In the genomic region with DNA sequence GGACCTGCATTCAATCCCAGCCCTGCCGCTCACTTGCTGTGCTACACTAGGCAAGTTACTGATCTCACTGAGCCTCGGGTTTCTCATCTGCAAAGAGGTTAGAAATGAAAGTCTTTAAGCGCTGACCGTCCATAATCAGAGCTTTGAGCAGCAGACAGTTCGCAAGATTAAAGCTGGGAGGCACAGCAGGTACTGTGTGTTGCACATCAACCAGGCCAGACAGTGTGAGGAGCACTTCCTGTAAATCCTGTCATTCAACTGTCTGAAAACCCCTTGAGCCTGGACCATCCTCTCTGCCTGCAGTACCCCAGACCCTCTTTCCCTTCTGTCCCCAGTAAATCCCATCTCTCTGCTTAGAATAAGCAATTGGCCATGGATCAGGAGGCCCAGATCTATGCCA, we compare ENCODE assay signal across 29 cellular contexts. TPM values are rescaled to one million over a fixed set of nuclear protein-coding genes. Genes with fewer than 3 reads are reported as not detected.
"Had no signal": no experiment of that assay in that cellular context is flagged by ENCODE, and none has a peak within 500 bp of the region (broad histone marks: within the 10 kb centered on the region; RNA-seq: fewer than 3 reads in every experiment).

No MANE protein-coding gene starts in this region.

- H3K27ac Mint-ChIP-seq: dendritic cell treated with granulocyte-macrophage colony-stimulating factor and Interleukin-4, amounts not matched to agents 40 ng/mL and 50 ng/mL, for 4 days; effector memory CD8-positive, alpha-beta T cell; immature natural killer cell; memory B cell; mesothelial cell of epicardium; natural killer cell; stimulated activated naive B cell treated with anti-CD40 and anti-IgM and Interleukin-4, amounts not matched to agents 10 μg/mL and 1 μg/mL and 100 μg/mL, for 72 hours had no signal

- H3K4me3 ChIP-seq: esophagus squamous epithelium, gastroesophageal sphincter, left ventricle myocardium inferior, lower lobe of right lung, psoas muscle, spleen, stomach, thoracic aorta, transverse colon had no signal

- H3K4me1 Mint-ChIP-seq: immature natural killer cell; memory B cell; mesothelial cell of epicardium; natural killer cell; stimulated activated naive B cell treated with anti-CD40 and anti-IgM and Interleukin-4, amounts not matched to agents 10 μg/mL and 1 μg/mL and 100 μg/mL, for 72 hours had no signal

- H3K36me3 ChIP-seq: esophagus squamous epithelium, gastroesophageal sphincter, left ventricle myocardium inferior, lower lobe of right lung, spleen, stomach, thoracic aorta, transverse colon had no signal

- H3K27me3 ChIP-seq: gastroesophageal sphincter, transverse colon had no signal

- DNase-seq: effector memory CD8-positive, alpha-beta T cell; esophagus squamous epithelium; foreskin fibroblast; immature natural killer cell; left cardiac atrium; left ventricle myocardium inferior; lower lobe of right lung; natural killer cell; retina; stimulated activated CD4-positive, alpha-beta T cell treated with anti-CD3 and anti-CD28 coated beads, Interleukin-15, amount 100 ng/mL, for 24 hours; stimulated activated CD4-positive, alpha-beta T cell treated with anti-CD3 and anti-CD28 coated beads, Interleukin-1b, Interleukin-23, amount 100 ng/mL, for 48 hours; stimulated activated CD4-positive, alpha-beta T cell treated with anti-CD3 and anti-CD28 coated beads, Interleukin-4, amount 100 ng/mL, for 4 hours; stimulated activated naive B cell treated with anti-CD40 and anti-IgM and Interleukin-4, amounts not matched to agents 10 μg/mL and 1 μg/mL and 100 μg/mL, for 72 hours; stomach; substantia nigra; transverse colon had no signal

- FAIRE-seq: keratinocyte, urothelium cell line had no signal

- H3K9me3 Mint-ChIP-seq: dendritic cell treated with granulocyte-macrophage colony-stimulating factor and Interleukin-4, amounts not matched to agents 40 ng/mL and 50 ng/mL, for 4 days; effector memory CD8-positive, alpha-beta T cell; immature natural killer cell; memory B cell; mesothelial cell of epicardium; natural killer cell; stimulated activated naive B cell treated with anti-CD40 and anti-IgM and Interleukin-4, amounts not matched to agents 10 μg/mL and 1 μg/mL and 100 μg/mL, for 72 hours had no signal

- H3K36me3 Mint-ChIP-seq: immature natural killer cell; memory B cell; mesothelial cell of epicardium; natural killer cell; stimulated activated naive B cell treated with anti-CD40 and anti-IgM and Interleukin-4, amounts not matched to agents 10 μg/mL and 1 μg/mL and 100 μg/mL, for 72 hours had no signal

- H3K27ac ChIP-seq: esophagus squamous epithelium, gastroesophageal sphincter, left ventricle myocardium inferior, lower lobe of right lung, psoas muscle, spleen, stomach, thoracic aorta, transverse colon had no signal

- H3K4me1 ChIP-seq: left ventricle myocardium inferior, lower lobe of right lung, spleen, stomach had no signal

- ATAC-seq: effector memory CD8-positive, alpha-beta T cell; gastroesophageal sphincter; left cardiac atrium; lower lobe of right lung; natural killer cell; psoas muscle; sciatic nerve; stimulated activated naive B cell treated with anti-CD40 and anti-IgM and Interleukin-4, amounts not matched to agents 10 μg/mL and 1 μg/mL and 100 μg/mL, for 72 hours had no signal

- H3K4me3 Mint-ChIP-seq: dendritic cell treated with granulocyte-macrophage colony-stimulating factor and Interleukin-4, amounts not matched to agents 40 ng/mL and 50 ng/mL, for 4 days; effector memory CD8-positive, alpha-beta T cell; immature natural killer cell; memory B cell; mesothelial cell of epicardium; natural killer cell; stimulated activated naive B cell treated with anti-CD40 and anti-IgM and Interleukin-4, amounts not matched to agents 10 μg/mL and 1 μg/mL and 100 μg/mL, for 72 hours had no signal

- H3K9me3 ChIP-seq: esophagus squamous epithelium, gastroesophageal sphincter, left ventricle myocardium inferior, lower lobe of right lung, psoas muscle, spleen, stomach, thoracic aorta, transverse colon had no signal

RNA-seq across cellular contexts. Expression of a gene that starts 57.8 kb away (rescaled TPM):
- total RNA-seq: epithelial cell of proximal tubule, esophagus squamous epithelium, gastroesophageal sphincter, left cardiac atrium, left ventricle myocardium inferior, lower lobe of right lung, myocyte, osteoblast, psoas muscle, transverse colon had no signal
- polyA plus RNA-seq: immature natural killer cell, stomach had no signal
